In genomic region chr17:77106874-77107358, GRCh38 we compare ENCODE assay signal across 8 cellular contexts. TPM values are rescaled to one million over a fixed set of nuclear protein-coding genes. Genes with fewer than 3 reads are reported as not detected.
DNase-seq lines count a peak whose midpoint lies in the region; ATAC-seq and TF ChIP-seq lines count a peak whose summit lies in the region.

No MANE protein-coding gene starts in this region.

- RAD21 ChIA-PET in HCT116 (lab: Charles Lee; ENCODE audit: low non-redundant PET in 1 of 2, low total read pairs in 2 of 2, uncharacterized antibody in 2 of 2, unreplicated experiment in 2 of 2), result no interaction called here

- peak overlapping the region; percentile 56 for H3K4me3 Mint-ChIP-seq in activated T-cell treated with anti-CD3 and anti-CD28 coated beads, Interleukin-2, amount 50 U/mL, for 24 hours
- H3K4me3 Mint-ChIP-seq in WTC11 (no peak overlapping the region; the same call in 1 of the 2 replicates), CD14-positive monocyte (no peak overlapping the region)
- peak overlapping the region; percentile 75 for H3K4me3 Mint-ChIP-seq in stimulated activated effector memory CD8-positive, alpha-beta T cell treated with anti-CD3 and anti-CD28 coated beads, Interleukin-12 subunit alpha, Interleukin-12 subunit beta, amount 100 ng/mL, for 72 hours

- intact Hi-C loops in HCT116 (cut with micrococcal nuclease) (no loop called here), CD14-positive monocyte (cut with micrococcal nuclease) (no loop called here)

- peaks cover 43% of the 10 kb centered on the region for H3K4me1 Mint-ChIP-seq in activated T-cell treated with anti-CD3 and anti-CD28 coated beads, Interleukin-2, amount 50 U/mL, for 24 hours (ENCODE audit: low read depth)
- H3K4me1 Mint-ChIP-seq in WTC11 (peaks cover 61% of the 10 kb centered on the region), CD14-positive monocyte (peaks cover 27% of the 10 kb centered on the region)
- peaks cover 41% of the 10 kb centered on the region for H3K4me1 Mint-ChIP-seq in stimulated activated effector memory CD8-positive, alpha-beta T cell treated with anti-CD3 and anti-CD28 coated beads, Interleukin-12 subunit alpha, Interleukin-12 subunit beta, amount 100 ng/mL, for 72 hours

- H3K27ac Mint-ChIP-seq in activated T-cell treated with anti-CD3 and anti-CD28 coated beads, Interleukin-2, amount 50 U/mL, for 24 hours, result peak overlapping the region; percentile 82
- H3K27ac Mint-ChIP-seq in WTC11, result peak overlapping the region; percentile 77
- peak overlapping the region; percentile 90 for H3K27ac Mint-ChIP-seq in stimulated activated effector memory CD8-positive, alpha-beta T cell treated with anti-CD3 and anti-CD28 coated beads, Interleukin-12 subunit alpha, Interleukin-12 subunit beta, amount 100 ng/mL, for 72 hours
- H3K27ac Mint-ChIP-seq in CD14-positive monocyte, result peak overlapping the region in 2 of 7 donors; percentile 41 to 51

- H2AFZ ChIP-seq in HCT116 (ENCODE audit: low read depth, low read length, poor library complexity, severe bottlenecking) (no peak overlapping the region), osteoblast (ENCODE audit: low read length) (no peak overlapping the region)

- no peaks in the 10 kb centered on the region for H3K9me3 ChIP-seq in HCT116 (ENCODE audit: control insufficient read depth in 1 of 2, insufficient read depth in 1 of 2, low read depth in 1 of 2, low read length in 2 of 2)
- H3K9me3 ChIP-seq in osteoblast (ENCODE audit: low read depth, low read length), result no peaks in the 10 kb centered on the region

- peaks cover 6 to 14% of the 10 kb centered on the region in 2 experiments; a peak in 2 of 4 replicates for H3K4me1 ChIP-seq in HCT116 (ENCODE audit: control insufficient read depth in 1 of 2, insufficient read depth in 2 of 2, low read length in 2 of 2)
- peaks cover 12% of the 10 kb centered on the region for H3K4me1 ChIP-seq in osteoblast (ENCODE audit: insufficient read depth, low read length)

- H4K20me1 ChIP-seq in HCT116 (ENCODE audit: insufficient read depth), result no peaks in the 10 kb centered on the region
- H4K20me1 ChIP-seq in osteoblast (ENCODE audit: insufficient read depth, low read length), result no peaks in the 10 kb centered on the region

- DNase-seq in activated T-cell treated with anti-CD3 and anti-CD28 coated beads, Interleukin-2, amount 50 U/mL, for 24 hours, result no peak
- DNase-seq in activated T-cell treated with anti-CD3 and anti-CD28 coated beads, Interleukin-2, amount 50 U/mL, for 1 hour, result no peak
- DNase-seq in HCT116 (ENCODE audit: low read depth, low spot score) (no peak), WTC11 (ENCODE audit: low spot score) (no peak), CD14-positive monocyte (ENCODE audit: low spot score) (no peak), osteoblast (ENCODE audit: insufficient read length, low spot score, missing footprints) (no peak), iPS-NIHi7 (ENCODE audit: extremely low spot score) (no peak)
- DNase-seq in stimulated activated effector memory CD8-positive, alpha-beta T cell treated with anti-CD3 and anti-CD28 coated beads, Interleukin-12 subunit alpha, Interleukin-12 subunit beta, amount 100 ng/mL, for 72 hours (ENCODE audit: low spot score in 2 of 2), result peak; percentile 11 to 63

- TF ChIP-seq CTCF in HCT116 (IDR thresholded peaks at IDR 0.05 in 2 of 3, conservative IDR thresholded peaks at IDR 0.05 in 1 of 3; ENCODE audit: borderline replicate concordance in 1 of 3, insufficient read depth in 1 of 3, low read depth in 2 of 3, low read length in 2 of 3), result 0 out of 6 replicates have a peak, but pooled peaks of 1 of the 3 experiments have one; percentile 22
- no peak for TF ChIP-seq CTCF in WTC11 (IDR thresholded peaks at IDR 0.05)
- TF ChIP-seq CTCF in CD14-positive monocyte (IDR thresholded peaks at IDR 0.05), result no peak
- no peak for TF ChIP-seq CTCF in osteoblast (IDR thresholded peaks at IDR 0.05; ENCODE audit: extremely low read depth, low read depth, low read length)

- H3K36me3 ChIP-seq in HCT116 (ENCODE audit: control insufficient read depth in 1 of 2, insufficient read depth in 2 of 2, low read length in 2 of 2) (no peaks in the 10 kb centered on the region), osteoblast (ENCODE audit: insufficient read depth, low read length) (no peaks in the 10 kb centered on the region)

- H3K36me3 Mint-ChIP-seq in activated T-cell treated with anti-CD3 and anti-CD28 coated beads, Interleukin-2, amount 50 U/mL, for 24 hours (ENCODE audit: low read depth), result peaks cover 18% of the 10 kb centered on the region
- H3K36me3 Mint-ChIP-seq in WTC11 (no peaks in the 10 kb centered on the region), CD14-positive monocyte (peaks cover 0 to 7% of the 10 kb centered on the region in 2 donors)
- H3K36me3 Mint-ChIP-seq in stimulated activated effector memory CD8-positive, alpha-beta T cell treated with anti-CD3 and anti-CD28 coated beads, Interleukin-12 subunit alpha, Interleukin-12 subunit beta, amount 100 ng/mL, for 72 hours, result peaks cover 6% of the 10 kb centered on the region

- CTCF ChIA-PET in HCT116 (lab: Charles Lee), result interaction anchor here (1.7 kb wide), 1 partner anchor 15 kb away, joined by 3 read pairs; no protein-coding TSS in a partner anchor
- CTCF ChIA-PET in WTC11 (lab: Charles Lee), result interaction anchor here (0.8 to 3.0 kb wide), 5 partner anchors 17 to 108 kb away, joined by 3 to 12 read pairs (median 5); no protein-coding TSS in a partner anchor

- H3K27ac ChIP-seq in HCT116 (ENCODE audit: low read depth, low read length), result no peak overlapping the region
- no peak overlapping the region for H3K27ac ChIP-seq in osteoblast (ENCODE audit: low read depth, low read length)

- H3K27me3 Mint-ChIP-seq in activated T-cell treated with anti-CD3 and anti-CD28 coated beads, Interleukin-2, amount 50 U/mL, for 24 hours, result no peaks in the 10 kb centered on the region
- H3K27me3 Mint-ChIP-seq in WTC11 (ENCODE audit: low read depth), result no peaks in the 10 kb centered on the region
- peaks cover 0 to 3% (median 2%) of the 10 kb centered on the region in 3 donors for H3K27me3 Mint-ChIP-seq in CD14-positive monocyte (ENCODE audit: low read depth in 3 of 3)

- H3K27me3 ChIP-seq in HCT116 (ENCODE audit: insufficient read depth, low read length) (no peaks in the 10 kb centered on the region), osteoblast (ENCODE audit: insufficient read depth, low read length) (no peaks in the 10 kb centered on the region)

- H3K9me3 Mint-ChIP-seq in activated T-cell treated with anti-CD3 and anti-CD28 coated beads, Interleukin-2, amount 50 U/mL, for 24 hours, result no peaks in the 10 kb centered on the region
- H3K9me3 Mint-ChIP-seq in WTC11 (no peaks in the 10 kb centered on the region), CD14-positive monocyte (peaks cover 0 to 2% (median 0%) of the 10 kb centered on the region in 7 donors)
- no peaks in the 10 kb centered on the region for H3K9me3 Mint-ChIP-seq in stimulated activated effector memory CD8-positive, alpha-beta T cell treated with anti-CD3 and anti-CD28 coated beads, Interleukin-12 subunit alpha, Interleukin-12 subunit beta, amount 100 ng/mL, for 72 hours

- 0 out of 2 replicates have a peak, but pooled peaks have one; percentile 25 for ATAC-seq in HCT116
- ATAC-seq in WTC11, result peak; percentile 55
- ATAC-seq in stimulated activated effector memory CD8-positive, alpha-beta T cell treated with anti-CD3 and anti-CD28 coated beads, Interleukin-12 subunit alpha, Interleukin-12 subunit beta, amount 100 ng/mL, for 72 hours, result peak; percentile 63

- no peak overlapping the region for H3K4me2 ChIP-seq in HCT116 (ENCODE audit: low read length)
- H3K4me2 ChIP-seq in osteoblast (ENCODE audit: insufficient read depth, low read length), result no peak overlapping the region

- TF ChIP-seq POLR2A in HCT116 (IDR thresholded peaks at IDR 0.05; ENCODE audit: borderline replicate concordance, extremely low read depth, insufficient read depth, insufficient read length), result no peak

- H3K4me3 ChIP-seq in HCT116 (replicated peaks in 1 of 2; ENCODE audit: low read depth in 1 of 2, low read length in 2 of 2) (no peak overlapping the region), osteoblast (ENCODE audit: insufficient read depth, low read length) (no peak overlapping the region)

- BruUV-seq in HCT116 (replicated peaks; lab: Mats Ljungman, UMichigan), result no TSS peak

- no peak overlapping the region for H3K9ac ChIP-seq in HCT116 (ENCODE audit: low read length)

- H3K9me2 ChIP-seq in HCT116 (ENCODE audit: insufficient read depth), result no peaks in the 10 kb centered on the region

- H3K79me2 ChIP-seq in HCT116 (ENCODE audit: insufficient read depth, low read length) (0 out of 2 replicates have a peak, but pooled peaks cover 2% of the 10 kb centered on the region), osteoblast (ENCODE audit: insufficient read depth, low read length) (no peaks in the 10 kb centered on the region)

- POLR2A ChIA-PET in HCT116 (lab: Charles Lee) (no interaction called here), WTC11 (lab: Charles Lee) (interaction anchor here (0.5 kb wide), 1 partner anchor 10 kb away, joined by 3 read pairs; no protein-coding TSS in a partner anchor)

- TF ChIP-seq RAD21 in HCT116 (IDR thresholded peaks at IDR 0.05; ENCODE audit: low read depth), result no peak

TF ChIP-seq in HCT116, 20 proteins besides CTCF, POLR2A, EP300 and RAD21 (continues in another document):
- TF ChIP-seq CBX3 (IDR thresholded peaks at IDR 0.05; ENCODE audit: low read depth) (no peak), EGR1 (IDR thresholded peaks at IDR 0.05; ENCODE audit: low read depth) (no peak), SIN3A (IDR thresholded peaks at IDR 0.05; ENCODE audit: low read depth) (no peak), TCF7L2 (IDR thresholded peaks at IDR 0.05; ENCODE audit: borderline replicate concordance, extremely low read depth, insufficient read depth, insufficient read length) (no peak), POLR2AphosphoS5 (IDR thresholded peaks at IDR 0.05; ENCODE audit: low read depth, low read length) (no peak), ELF1 (IDR thresholded peaks at IDR 0.05; ENCODE audit: borderline replicate concordance, low read depth) (no peak)

TF ChIP-seq in WTC11, 78 proteins besides CTCF, POLR2A, EP300 and RAD21 (continues in another document):
- no peak for TF ChIP-seq MLX (CRISPR knock-in tag; IDR thresholded peaks at IDR 0.05)
- no peak for TF ChIP-seq RORB (CRISPR knock-in tag; IDR thresholded peaks at IDR 0.05)

RNA-seq across cellular contexts. Expression of gene SEC14L1, which starts 33.9 kb away (rescaled TPM):
- 59.7 TPM for total RNA-seq in HCT116 (2021; ENCODE audit: unreplicated experiment)
- 31.2 and 34.2 TPM in 2 replicates for polyA plus RNA-seq in HCT116 (2012)
- 77.2 to 82.8 TPM (median 81.0 TPM) in 3 replicates for total RNA-seq in WTC11 (2021)
- polyA plus RNA-seq in CD14-positive monocyte, result 10 to 100 TPM; 34.1 to 43.2 TPM
- 53.6 and 71.3 TPM in 2 replicates for total RNA-seq in osteoblast

Comparison
In these comparisons a context has a peak if more than half of its experiments do, and no peak if none do; other contexts are left out.
1. DNase-seq: peak in stimulated activated effector memory CD8-positive, alpha-beta T cell treated with anti-CD3 and anti-CD28 coated beads, Interleukin-12 subunit alpha, Interleukin-12 subunit beta, amount 100 ng/mL, for 72 hours (2 of 2); none in activated T-cell treated with anti-CD3 and anti-CD28 coated beads, Interleukin-2, amount 50 U/mL, for 24 hours (single experiment), activated T-cell treated with anti-CD3 and anti-CD28 coated beads, Interleukin-2, amount 50 U/mL, for 1 hour (single experiment), HCT116 (single experiment), WTC11 (single experiment), CD14-positive monocyte (single experiment), osteoblast (single experiment) and iPS-NIHi7 (single experiment).
2. H3K4me3 Mint-ChIP-seq: peak in activated T-cell treated with anti-CD3 and anti-CD28 coated beads, Interleukin-2, amount 50 U/mL, for 24 hours (single experiment) and stimulated activated effector memory CD8-positive, alpha-beta T cell treated with anti-CD3 and anti-CD28 coated beads, Interleukin-12 subunit alpha, Interleukin-12 subunit beta, amount 100 ng/mL, for 72 hours (single experiment); none in WTC11 (single experiment) and CD14-positive monocyte (0 of 2).
3. Peak in every context shown above with its lines, with median percentiles within 50 percentile points of each other: ATAC-seq.